ENCODE assay signal across 14 cellular contexts in the genomic region with DNA sequence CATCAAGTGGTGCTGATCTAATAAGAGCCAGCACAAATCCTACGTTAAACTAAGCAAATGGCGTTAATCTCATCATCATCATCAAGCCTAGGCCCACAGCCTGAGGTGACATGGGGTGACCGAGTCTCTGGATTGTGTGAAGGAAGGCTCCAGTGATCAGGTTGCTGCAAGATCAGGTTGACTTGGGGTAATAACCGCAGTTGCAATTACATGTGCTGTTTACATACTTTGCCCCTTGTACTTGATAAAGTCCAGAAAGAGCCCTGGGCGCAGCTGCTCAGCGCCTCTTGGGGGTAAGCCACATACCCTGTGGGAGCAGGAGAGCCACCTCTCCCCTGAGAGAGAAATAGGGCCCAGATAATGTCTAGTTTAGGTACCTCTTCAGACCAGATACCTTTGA.
"Had no signal": no experiment of that assay in that cellular context is flagged by ENCODE, and none has a peak within 500 bp of the region (broad histone marks: within the 10 kb centered on the region; RNA-seq: fewer than 3 reads in every experiment).

No MANE protein-coding gene starts in this region.

- DNase-seq: activated CD4-positive, alpha-beta T cell treated with anti-CD3 and anti-CD28 coated beads, Interleukin-2, amount 50 U/mL, for 4 hours; activated effector memory CD4-positive, alpha-beta T cell treated with Interleukin-2 at 50 U/mL for 16 hours; activated T-cell treated with anti-CD3 and anti-CD28 coated beads, Interleukin-2, amount 50 U/mL, for 24 hours; cortex of kidney; effector memory CD8-positive, alpha-beta T cell; ovary; T-helper 2 cell had no signal

- H3K4me3 ChIP-seq: ovary, upper lobe of left lung had no signal

- H3K9me3 Mint-ChIP-seq: activated naive CD4-positive, alpha-beta T cell treated with anti-CD3 and anti-CD28 coated beads, Interleukin-2, amount 50 U/mL, for 24 hours; activated T-cell treated with anti-CD3 and anti-CD28 coated beads, Interleukin-2, amount 50 U/mL, for 24 hours; central memory CD8-positive, alpha-beta T cell; effector memory CD8-positive, alpha-beta T cell; stimulated activated memory B cell treated with anti-CD40 and anti-IgM and Interleukin-4, amounts not matched to agents 10 μg/mL and 1 μg/mL and 100 μg/mL, for 72 hours had no signal

- H3K27me3 ChIP-seq: ovary, upper lobe of left lung had no signal

- H3K27me3 Mint-ChIP-seq: activated naive CD4-positive, alpha-beta T cell treated with anti-CD3 and anti-CD28 coated beads, Interleukin-2, amount 50 U/mL, for 24 hours had no signal

- H3K36me3 ChIP-seq: ovary, upper lobe of left lung had no signal

- ATAC-seq: activated CD4-positive, CD25-positive, alpha-beta regulatory T cell treated with anti-CD3 and anti-CD28 coated beads, Interleukin-2, amount 50 U/mL, for 24 hours; effector memory CD8-positive, alpha-beta T cell; left lobe of liver; stimulated activated memory B cell treated with anti-CD40 and anti-IgM and Interleukin-4, amounts not matched to agents 10 μg/mL and 1 μg/mL and 100 μg/mL, for 72 hours had no signal

- H3K27ac Mint-ChIP-seq: activated naive CD4-positive, alpha-beta T cell treated with anti-CD3 and anti-CD28 coated beads, Interleukin-2, amount 50 U/mL, for 24 hours; activated T-cell treated with anti-CD3 and anti-CD28 coated beads, Interleukin-2, amount 50 U/mL, for 24 hours; effector memory CD8-positive, alpha-beta T cell; stimulated activated memory B cell treated with anti-CD40 and anti-IgM and Interleukin-4, amounts not matched to agents 10 μg/mL and 1 μg/mL and 100 μg/mL, for 72 hours had no signal

- H3K9me3 ChIP-seq: ovary, upper lobe of left lung had no signal

- FAIRE-seq: TTC549 had no signal

- H3K36me3 Mint-ChIP-seq: activated naive CD4-positive, alpha-beta T cell treated with anti-CD3 and anti-CD28 coated beads, Interleukin-2, amount 50 U/mL, for 24 hours; stimulated activated memory B cell treated with anti-CD40 and anti-IgM and Interleukin-4, amounts not matched to agents 10 μg/mL and 1 μg/mL and 100 μg/mL, for 72 hours had no signal

- H3K4me1 Mint-ChIP-seq: activated naive CD4-positive, alpha-beta T cell treated with anti-CD3 and anti-CD28 coated beads, Interleukin-2, amount 50 U/mL, for 24 hours; central memory CD8-positive, alpha-beta T cell; stimulated activated memory B cell treated with anti-CD40 and anti-IgM and Interleukin-4, amounts not matched to agents 10 μg/mL and 1 μg/mL and 100 μg/mL, for 72 hours had no signal

- H3K4me3 Mint-ChIP-seq: activated naive CD4-positive, alpha-beta T cell treated with anti-CD3 and anti-CD28 coated beads, Interleukin-2, amount 50 U/mL, for 24 hours; activated T-cell treated with anti-CD3 and anti-CD28 coated beads, Interleukin-2, amount 50 U/mL, for 24 hours; central memory CD8-positive, alpha-beta T cell; effector memory CD8-positive, alpha-beta T cell; stimulated activated memory B cell treated with anti-CD40 and anti-IgM and Interleukin-4, amounts not matched to agents 10 μg/mL and 1 μg/mL and 100 μg/mL, for 72 hours had no signal

- H3K27ac ChIP-seq: ovary, upper lobe of left lung had no signal
